ENCODE assay signal across 23 cellular contexts in the genomic region with DNA sequence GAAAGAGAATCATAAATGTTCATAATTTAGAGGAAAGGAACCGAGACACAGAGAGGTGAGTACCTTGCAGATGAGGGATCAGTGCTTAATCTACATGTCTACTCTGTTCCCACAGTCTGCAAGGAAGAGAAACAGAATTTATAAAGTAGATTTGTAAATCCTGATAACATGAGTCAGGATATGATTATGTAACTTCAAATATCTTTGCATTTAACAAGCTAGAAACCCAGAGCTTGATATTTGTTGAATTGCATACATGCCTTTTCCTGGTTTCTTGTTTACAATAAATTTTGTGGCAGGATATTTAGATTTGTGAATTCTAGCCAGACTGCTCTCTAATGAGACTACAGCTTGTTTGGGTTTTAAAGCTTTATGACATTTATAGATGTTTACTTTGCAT.
DNase-seq lines count a peak whose midpoint lies in the region; ATAC-seq and TF ChIP-seq lines count a peak whose summit lies in the region.
"Had no signal": no experiment of that assay in that cellular context is flagged by ENCODE, and none has a peak within 500 bp of the region (broad histone marks: within the 10 kb centered on the region; RNA-seq: fewer than 3 reads in every experiment).

No MANE protein-coding gene starts in this region.

- H3K36me3 ChIP-seq in esophagus muscularis mucosa = no peaks in the 10 kb centered on the region
- H3K36me3 ChIP-seq: colonic mucosa, Peyer's patch, thoracic aorta had no signal

- no peaks in the 10 kb centered on the region for H3K27me3 ChIP-seq in esophagus muscularis mucosa
- H3K27me3 ChIP-seq: body of pancreas, colonic mucosa, Peyer's patch had no signal

- H3K4me3 ChIP-seq in esophagus muscularis mucosa (no peak overlapping the region), retinal pigment epithelial cell (ENCODE audit: low read length) (no peak overlapping the region)
- H3K4me3 ChIP-seq: body of pancreas, colonic mucosa, Peyer's patch, SK-N-MC, thoracic aorta had no signal

- no peaks in the 10 kb centered on the region for H3K9me3 ChIP-seq in esophagus muscularis mucosa
- H3K9me3 ChIP-seq: body of pancreas, Caco-2, colonic mucosa, Peyer's patch, thoracic aorta had no signal

- WGBS in esophagus muscularis mucosa = 80% methylated on average over 1 of the region's 1 CpG

- no peak for TF ChIP-seq EP300 in esophagus muscularis mucosa (IDR thresholded peaks at IDR 0.05)

- peak overlapping the region; percentile 66 to 72 (median 68) for H3K27ac ChIP-seq in esophagus muscularis mucosa (replicated peaks in 1 of 4)
- H3K27ac ChIP-seq: body of pancreas, colonic mucosa, Peyer's patch, SK-N-MC, thoracic aorta had no signal

- no peak for TF ChIP-seq POLR2A in esophagus muscularis mucosa (IDR thresholded peaks at IDR 0.05; ENCODE audit: low read depth)

- H3K4me1 ChIP-seq in esophagus muscularis mucosa = peaks cover 16 to 68% (median 56%) of the 10 kb centered on the region in 4 donors
- H3K4me1 ChIP-seq: colonic mucosa, Peyer's patch had no signal

- DNase-seq in ELR (ENCODE audit: low read depth) = peak; percentile 55
- peak; percentile 63 for DNase-seq in NCI-H226
- DNase-seq in esophagus muscularis mucosa (ENCODE audit: extremely low spot score) = no peak
- peak; percentile 33 for DNase-seq in retinal pigment epithelial cell (ENCODE audit: low read depth)
- no peak for DNase-seq in OCI-M2 (lab: John Stamatoyannopoulos, UW; ENCODE audit: unreplicated experiment)
- DNase-seq in NCI-H187 (lab: John Stamatoyannopoulos, UW) = no peak
- DNase-seq: activated CD4-positive, CD25-positive, alpha-beta regulatory T cell treated with anti-CD3 and anti-CD28 coated beads, Interleukin-2, amount 50 U/mL, for 72 hours; activated CD8-positive, alpha-beta memory T cell treated with anti-CD3 and anti-CD28 coated beads for 24 hours; activated T-cell treated with anti-CD3 and anti-CD28 coated beads, Interleukin-2, amount 50 U/mL, for 48 hours; AML-193; body of pancreas; Caco-2; colonic mucosa; NCI-H1417 treated with DMSO at 0.1 percent for 48 hours; NCI-H82; Peyer's patch; stimulated activated CD8-positive, alpha-beta memory T cell treated with anti-CD3 and anti-CD28 coated beads, Interleukin-4, amount 100 ng/mL, for 48 hours had no signal

- intact Hi-C loops in esophagus muscularis mucosa (cut with DNase I) = no loop called here

- ATAC-seq in GM19023 (IDR thresholded peaks at IDR 0.05; ENCODE audit: unreplicated experiment) = no peak
- ATAC-seq in GM21717 (IDR thresholded peaks at IDR 0.05; ENCODE audit: unreplicated experiment) = no peak
- ATAC-seq: activated naive CD4-positive, alpha-beta T cell treated with anti-CD3 and anti-CD28 coated beads, Interleukin-2, amount 50 U/mL, for 72 hours; body of pancreas; left lobe of liver had no signal

- TF ChIP-seq CTCF in esophagus muscularis mucosa (IDR thresholded peaks at IDR 0.05) (no peak), retinal pigment epithelial cell (conservative IDR thresholded peaks at IDR 0.05; ENCODE audit: low read depth, low read length) (no peak)

Comparison
In these comparisons a context has a peak if more than half of its experiments do, and no peak if none do; other contexts are left out.
1. DNase-seq: peak in ELR (single experiment), NCI-H226 (single experiment) and retinal pigment epithelial cell (single experiment); none in esophagus muscularis mucosa (single experiment), OCI-M2 (single experiment) and NCI-H187 (0 of 2).